Comparison of ENCODE assay signal across 8 cellular contexts in the genomic region with DNA sequence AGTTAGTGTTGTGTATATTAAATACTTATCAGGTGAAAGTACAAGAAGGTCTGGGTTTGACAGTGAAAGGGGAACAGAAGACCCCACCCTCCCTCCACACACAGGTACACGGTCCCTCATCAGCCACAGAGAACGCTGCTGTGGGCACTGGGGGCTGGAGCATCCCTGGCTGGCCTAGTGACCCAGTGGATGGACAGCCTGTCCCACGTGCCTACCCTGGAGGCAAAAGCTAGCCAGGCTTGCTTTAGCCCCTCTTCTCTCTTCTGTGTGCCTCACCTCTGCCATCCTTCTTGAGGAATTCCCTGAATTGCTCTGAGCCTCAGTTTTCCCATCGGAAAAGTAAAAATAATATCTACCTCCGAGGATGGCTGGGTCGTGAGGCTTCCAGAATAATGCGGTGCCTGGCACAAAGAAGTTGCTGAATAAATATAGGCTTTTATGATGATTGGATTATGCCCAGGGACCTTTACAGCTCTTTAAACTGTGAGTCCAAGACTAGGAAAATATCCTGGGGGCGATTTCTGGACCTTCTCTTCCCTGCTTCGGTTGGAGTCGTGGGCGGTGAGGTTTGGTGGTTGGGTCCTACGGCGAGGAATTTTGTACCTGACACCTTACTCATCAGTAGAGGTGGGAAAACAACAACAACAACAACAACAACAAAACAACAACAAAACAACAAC. TPM values are rescaled to one million over a fixed set of nuclear protein-coding genes. Genes with fewer than 3 reads are reported as not detected.
A peak's percentile ranks its signal among the peaks of the same experiment; 100 is the strongest.
DNase-seq lines count a peak whose midpoint lies in the region; ATAC-seq, FAIRE-seq and TF ChIP-seq lines count a peak whose summit lies in the region.

No MANE protein-coding gene starts in this region.

- peaks cover 66% of the 10 kb centered on the region for H3K79me2 ChIP-seq in DOHH2 (ENCODE audit: control insufficient read depth, low read length)
- H3K79me2 ChIP-seq in OCI-LY3 (ENCODE audit: low read length) = peaks cover 65% of the 10 kb centered on the region
- H3K79me2 ChIP-seq in H1 (ENCODE audit: control insufficient read depth in 1 of 2, insufficient read depth in 2 of 2, low read length in 2 of 2) = peaks cover 0 to 8% of the 10 kb centered on the region in 2 experiments; a peak in 2 of 4 replicates
- H3K79me2 ChIP-seq in neural progenitor cell (ENCODE audit: low read depth) = no peaks in the 10 kb centered on the region

- H3K4me1 ChIP-seq in DOHH2 (ENCODE audit: control insufficient read depth, low read length) = peaks cover 74% of the 10 kb centered on the region
- peaks cover 63% of the 10 kb centered on the region for H3K4me1 ChIP-seq in OCI-LY3 (ENCODE audit: low read length)
- peaks cover 0 to 3% (median 3%) of the 10 kb centered on the region in 4 experiments; a peak in 2 of 7 replicates for H3K4me1 ChIP-seq in H1 (replicated peaks in 1 of 4; ENCODE audit: control insufficient read depth in 3 of 4, insufficient read depth in 4 of 4, low read length in 3 of 4)
- H3K4me1 ChIP-seq in neural progenitor cell = peaks cover 7% of the 10 kb centered on the region

- no peak for TF ChIP-seq POLR2A in H1 (IDR thresholded peaks at IDR 0.05; ENCODE audit: control extremely low read depth in 1 of 2, low read depth in 2 of 2, low read length in 2 of 2)

- H3K4me1 Mint-ChIP-seq in neural progenitor cell = peaks cover 9% of the 10 kb centered on the region

- peaks cover 25% of the 10 kb centered on the region for H3F3A ChIP-seq in DOHH2 (ENCODE audit: control insufficient read depth, insufficient read depth)
- peaks cover 28% of the 10 kb centered on the region for H3F3A ChIP-seq in neural progenitor cell (ENCODE audit: low read depth)

- no peak for TF ChIP-seq RAD21 in H1 (IDR thresholded peaks at IDR 0.05 in 1 of 2, conservative IDR thresholded peaks at IDR 0.05 in 1 of 2; ENCODE audit: low read depth in 2 of 2, low read length in 2 of 2)

- no peak overlapping the region for H2BK20ac ChIP-seq in H1 (ENCODE audit: low read length)

- H4K20me1 ChIP-seq in DOHH2 (ENCODE audit: control insufficient read depth, insufficient read depth, low read depth, low read length) (peaks cover 17% of the 10 kb centered on the region; the same call in 1 of the 2 replicates), OCI-LY3 (ENCODE audit: insufficient read depth, low read length) (peaks cover 37% of the 10 kb centered on the region), H1 (replicated peaks in 1 of 2; ENCODE audit: control insufficient read depth in 1 of 2, insufficient read depth in 2 of 2, low read length in 2 of 2) (no peaks in the 10 kb centered on the region), neural progenitor cell (ENCODE audit: low read depth) (peaks cover 4% of the 10 kb centered on the region)

- no peak overlapping the region for H3K23ac ChIP-seq in H1 (ENCODE audit: insufficient read length)

- H3K4me3 ChIP-seq in DOHH2 (ENCODE audit: low read length) = peak overlapping the region; percentile 93
- H3K4me3 ChIP-seq in OCI-LY3 (ENCODE audit: low read length) = peak overlapping the region; percentile 98
- peak overlapping the region; percentile 57 to 79 (median 74); a peak in 6 of 8 replicates for H3K4me3 ChIP-seq in H1 (ENCODE audit: extremely low read depth in 1 of 4, insufficient read depth in 2 of 4, low read depth in 3 of 4, low read length in 4 of 4)
- peak overlapping the region; percentile 83 for H3K4me3 ChIP-seq in neural progenitor cell

- H3K36me3 ChIP-seq in DOHH2 (ENCODE audit: control insufficient read depth, low read length) (peaks cover 51% of the 10 kb centered on the region), OCI-LY3 (replicated peaks; ENCODE audit: low read depth, low read length) (peaks cover 32% of the 10 kb centered on the region), H1 (ENCODE audit: control insufficient read depth in 2 of 4, insufficient read depth in 4 of 4, low read length in 3 of 4) (no peaks in the 10 kb centered on the region), neural progenitor cell (no peaks in the 10 kb centered on the region)

- H3K27ac ChIP-seq in DOHH2 (ENCODE audit: low read depth, low read length) (peak overlapping the region; percentile 99), OCI-LY3 (ENCODE audit: low read length) (peak overlapping the region; percentile 100), H1 (ENCODE audit: low read depth, low read length) (no peak overlapping the region), neural progenitor cell (no peak overlapping the region)

- 78% methylated on average over 12 of the region's 13 CpGs; no CpG with 5 or more reads in 1 of the 2 experiments for WGBS in H1 (ENCODE audit: extremely low coverage in 1 of 2, insufficient coverage in 1 of 2, insufficient read length in 1 of 2, insufficient replicate concordance in 2 of 2, low coverage in 1 of 2, low lambda C conversion rate in 2 of 2, missing lambda C conversion rate in 1 of 2), 2 experiments

- TF ChIP-seq CTCF in DOHH2 (IDR thresholded peaks at IDR 0.05; ENCODE audit: low read depth, low read length, poor library complexity, severe bottlenecking) = no peak
- TF ChIP-seq CTCF in OCI-LY3 (IDR thresholded peaks at IDR 0.05; ENCODE audit: low read depth, low read length) = no peak
- TF ChIP-seq CTCF in H1 (IDR thresholded peaks at IDR 0.05; ENCODE audit: control extremely low read depth in 1 of 3, insufficient read depth in 1 of 3, low read depth in 1 of 3, low read length in 3 of 3) = no peak
- TF ChIP-seq CTCF in neural progenitor cell (IDR thresholded peaks at IDR 0.05) = no peak

- DNase-seq in H1 (ENCODE audit: low read depth in 1 of 2, low spot score in 2 of 2) = no peak
- no peak for DNase-seq in neural progenitor cell (ENCODE audit: low spot score)
- DNase-seq in HuH-7.5 (ENCODE audit: low spot score) = no peak
- DNase-seq in HuH-7 (ENCODE audit: low spot score) = no peak

- H3K79me1 ChIP-seq in H1 (ENCODE audit: low read depth, low read length) = peaks cover 7% of the 10 kb centered on the region; the same call in 1 of the 2 replicates

- no peaks in the 10 kb centered on the region for H3K9me2 ChIP-seq in DOHH2 (replicated peaks; ENCODE audit: control insufficient read depth, low read length)

- H2AK5ac ChIP-seq in H1 (ENCODE audit: low read depth, low read length) = peak overlapping the region; percentile 59; the same call in 1 of the 2 replicates

- H4K5ac ChIP-seq in H1 (ENCODE audit: insufficient read length, low read depth, low read length) = no peak overlapping the region

- no peak for TF ChIP-seq EP300 in H1 (IDR thresholded peaks at IDR 0.05; ENCODE audit: borderline replicate concordance in 1 of 2, low read depth in 2 of 2, low read length in 2 of 2)

- no peak overlapping the region for H4K8ac ChIP-seq in H1 (ENCODE audit: extremely low read depth, insufficient read depth, low read length)

- ATAC-seq in HG02623 (IDR thresholded peaks at IDR 0.05; ENCODE audit: unreplicated experiment) (no peak), GM19467 (IDR thresholded peaks at IDR 0.05; ENCODE audit: unreplicated experiment) (no peak)

- peak overlapping the region; percentile 91 for H3K4me2 ChIP-seq in DOHH2 (ENCODE audit: low read length)
- H3K4me2 ChIP-seq in OCI-LY3 (ENCODE audit: low read length) = peak overlapping the region; percentile 82
- H3K4me2 ChIP-seq in H1 (ENCODE audit: insufficient read depth in 1 of 2, low read depth in 2 of 2, low read length in 2 of 2) = peak overlapping the region; percentile 82 to 86
- peak overlapping the region; percentile 97 for H3K4me2 ChIP-seq in neural progenitor cell

- H3K4ac ChIP-seq in H1 (replicated peaks; ENCODE audit: insufficient read length, low read depth, low read length) = no peak overlapping the region

- H3K9me3 ChIP-seq in DOHH2 (ENCODE audit: control insufficient read depth, insufficient read depth, low read length) = no peaks in the 10 kb centered on the region
- no peaks in the 10 kb centered on the region for H3K9me3 ChIP-seq in OCI-LY3 (ENCODE audit: insufficient read depth, low read length)
- H3K9me3 ChIP-seq in H1 (ENCODE audit: insufficient read depth in 2 of 2, low read depth in 1 of 2, low read length in 1 of 2) = no peaks in the 10 kb centered on the region
- no peaks in the 10 kb centered on the region for H3K9me3 ChIP-seq in neural progenitor cell (ENCODE audit: low read depth)

- no peak overlapping the region for H3K56ac ChIP-seq in H1 (replicated peaks; ENCODE audit: insufficient read length, low read depth, low read length)

- no peaks in the 10 kb centered on the region for H3K9me3 Mint-ChIP-seq in neural progenitor cell

- H3K27me3 ChIP-seq in DOHH2 (ENCODE audit: control insufficient read depth, low read length) (no peaks in the 10 kb centered on the region), OCI-LY3 (ENCODE audit: low read depth, low read length) (no peaks in the 10 kb centered on the region), H1 (replicated peaks in 1 of 4; ENCODE audit: control insufficient read depth in 3 of 4, extremely low read depth in 1 of 4, insufficient read depth in 3 of 4, low read length in 3 of 4) (no peaks in the 10 kb centered on the region; a peak in 1 of 7 replicates), neural progenitor cell (peaks cover 27% of the 10 kb centered on the region)

- H3K14ac ChIP-seq in H1 (ENCODE audit: insufficient read length) = no peak overlapping the region

- H3K23me2 ChIP-seq in H1 (ENCODE audit: low read depth, low read length) = peaks cover 10% of the 10 kb centered on the region

- H3K18ac ChIP-seq in H1 (ENCODE audit: extremely low read depth, low read length) = peak overlapping the region; percentile 56; the same call in 1 of the 2 replicates

- H3K36me3 Mint-ChIP-seq in neural progenitor cell = no peaks in the 10 kb centered on the region

- POLR2A ChIA-PET in H1 (lab: Charles Lee; ENCODE audit: partially characterized antibody) = interaction anchor here (1.5 to 7.9 kb wide), 4 partner anchors 7 to 33 kb away, joined by 3 to 82 read pairs (median 6); no protein-coding TSS in a partner anchor

- no peak overlapping the region for H2BK120ac ChIP-seq in H1 (replicated peaks; ENCODE audit: low read depth, low read length)

- no peak overlapping the region for H3K27ac Mint-ChIP-seq in neural progenitor cell

- peak overlapping the region; percentile 78 for H3K4me3 Mint-ChIP-seq in neural progenitor cell

- H3K9ac ChIP-seq in OCI-LY3 (ENCODE audit: low read length) (peak overlapping the region; percentile 99), H1 (replicated peaks in 1 of 4; ENCODE audit: extremely low read depth in 1 of 4, low read depth in 3 of 4, low read length in 3 of 4) (peak overlapping the region in 3 of 4 experiments; percentile 56 to 75 (median 62); a peak in 5 of 7 replicates), neural progenitor cell (no peak overlapping the region)

- CTCF ChIA-PET in H1 (lab: Charles Lee; ENCODE audit: partially characterized antibody) = interaction anchor here (1.0 to 19.0 kb wide), 11 partner anchors 14 to 208 kb away, joined by 3 to 465 read pairs (median 4); no protein-coding TSS in a partner anchor

- no peak overlapping the region for H2BK5ac ChIP-seq in H1 (ENCODE audit: low read depth, low read length)

- H2AFZ ChIP-seq in OCI-LY3 (ENCODE audit: low read depth, low read length) (no peak overlapping the region), H1 (ENCODE audit: low read length) (no peak overlapping the region), neural progenitor cell (replicated peaks) (peak overlapping the region; percentile 99)

- FAIRE-seq in H1 (lab: Jason Lieb, UNC) = no peak

- no peak overlapping the region for H2BK15ac ChIP-seq in H1 (ENCODE audit: low read length)

- no peak overlapping the region for H2BK12ac ChIP-seq in H1 (ENCODE audit: low read depth, low read length)

- no peak overlapping the region for H4K91ac ChIP-seq in H1 (replicated peaks; ENCODE audit: insufficient read length, low read length)

- H3K27me3 Mint-ChIP-seq in neural progenitor cell (ENCODE audit: insufficient read depth, low read depth) = peaks cover 23% of the 10 kb centered on the region

RNA-seq across cellular contexts. Expression of a gene that starts 0.9 kb away (rescaled TPM):
- 9.2 and 10.1 TPM in 2 replicates for total RNA-seq in H1 (2021; fragmentation: NEBNext Ultra II Directional; extraction: Animal tissue kit (Norgen Biotek cat#: 25700))
- 6.8 and 11.4 TPM in 2 replicates for polyA plus RNA-seq in H1 (2011; rRNA removed)
- polyA plus RNA-seq in H1 (2011; cell fraction: cytosol; rRNA removed) = 7.7 TPM
- 7.6 TPM for polyA plus RNA-seq in H1 (2011; cell fraction: nucleus; rRNA removed)
- polyA plus RNA-seq in H1 (2012, experiment 1 of 2) = 9.2 to 10.8 TPM (median 9.7 TPM) in 4 replicates
- 10.1 TPM for polyA plus RNA-seq in H1 (2012, experiment 2 of 2)
- polyA plus RNA-seq in H1 (2013, experiment 1 of 2) = 10.4 TPM
- 10.1 TPM for polyA plus RNA-seq in H1 (2013, experiment 2 of 2)
- 6.6 and 11.6 TPM in 2 replicates for polyA minus RNA-seq in H1 (2011; rRNA and poly(A)+ RNA removed)
- polyA minus RNA-seq in H1 (2011; cell fraction: cytosol; rRNA and poly(A)+ RNA removed) = 3.9 TPM
- polyA minus RNA-seq in H1 (2011; cell fraction: nucleus; rRNA and poly(A)+ RNA removed) = 7.0 TPM
- total RNA-seq in neural progenitor cell (ENCODE audit: low replicate concordance) = 3.0 and 3.3 TPM in 2 replicates

RNA-seq across cellular contexts. Expression of a gene that starts 43.2 kb away (rescaled TPM):
- 0.17 and 0.21 TPM in 2 replicates for total RNA-seq in H1 (2021; fragmentation: NEBNext Ultra II Directional; extraction: Animal tissue kit (Norgen Biotek cat#: 25700))
- 0.32 and 0.44 TPM in 2 replicates for polyA plus RNA-seq in H1 (2011; rRNA removed)
- 0.41 TPM for polyA plus RNA-seq in H1 (2011; cell fraction: cytosol; rRNA removed)
- 0.68 TPM for polyA plus RNA-seq in H1 (2011; cell fraction: nucleus; rRNA removed)
- polyA plus RNA-seq in H1 (2012, experiment 1 of 2) = 0.27 to 0.57 TPM (median 0.38 TPM) in 4 replicates
- 0.24 TPM for polyA plus RNA-seq in H1 (2012, experiment 2 of 2)
- 0.18 TPM for polyA plus RNA-seq in H1 (2013, experiment 1 of 2)
- 0.22 TPM for polyA plus RNA-seq in H1 (2013, experiment 2 of 2)
- polyA minus RNA-seq in H1 (2011; rRNA and poly(A)+ RNA removed) = 0.17 and 0.47 TPM in 2 replicates
- not detected for polyA minus RNA-seq in H1 (2011; cell fraction: cytosol; rRNA and poly(A)+ RNA removed)
- 0.40 TPM for polyA minus RNA-seq in H1 (2011; cell fraction: nucleus; rRNA and poly(A)+ RNA removed)
- total RNA-seq in neural progenitor cell (ENCODE audit: low replicate concordance) = 0.03 TPM in 1 of 2 replicates, not detected in the other

Comparison
In these comparisons a context has a peak if more than half of its experiments do, and no peak if none do; other contexts are left out.
1. H3K27ac ChIP-seq: peak in DOHH2 (single experiment) and OCI-LY3 (single experiment); none in H1 (single experiment) and neural progenitor cell (single experiment).
2. Peak in every context shown above with its lines, with median percentiles within 50 percentile points of each other: H3K4me2 ChIP-seq and H3K4me3 ChIP-seq.